1 cellular context compared by ENCODE assay signal in genomic region chr9:113516840-113517577, GRCh38.
A peak's percentile ranks its signal among the peaks of the same experiment; 100 is the strongest.
TF ChIP-seq lines count a peak whose summit lies in the region.

No MANE protein-coding gene starts in this region.

TF ChIP-seq in GM12878, 131 proteins besides CTCF, POLR2A, EP300 and RAD21 (continued from another document and continues in another):
- TF ChIP-seq MTA3 (IDR thresholded peaks at IDR 0.05; ENCODE audit: borderline replicate concordance, low read length) (peak; percentile 73; the same call in 1 of the 2 replicates), YY1 (IDR thresholded peaks at IDR 0.05; ENCODE audit: low read depth, low read length) (peak; percentile 26; the same call in 1 of the 2 replicates), USF2 (IDR thresholded peaks at IDR 0.05; ENCODE audit: borderline replicate concordance, low read depth, low read length) (no peak), FOXK2 (IDR thresholded peaks at IDR 0.05) (no peak), ATF7 (IDR thresholded peaks at IDR 0.05; ENCODE audit: low read depth) (peak; percentile 85), RELA (IDR thresholded peaks at IDR 0.05; ENCODE audit: borderline replicate concordance, partially characterized antibody) (peak; percentile 21), MLLT1 (IDR thresholded peaks at IDR 0.05) (peak; percentile 85), ETV6 (conservative IDR thresholded peaks at IDR 0.05 in 1 of 2, IDR thresholded peaks at IDR 0.05 in 1 of 2; ENCODE audit: borderline replicate concordance in 1 of 2, low read depth in 1 of 2) (peak in 1 of 2 experiments; percentile 75; a peak in 2 of 4 replicates), NFIC (IDR thresholded peaks at IDR 0.05; ENCODE audit: low read depth, low read length) (peak; percentile 66), PKNOX1 (IDR thresholded peaks at IDR 0.05) (peak; percentile 84), REST (IDR thresholded peaks at IDR 0.05; ENCODE audit: low read depth, low read length) (peak; percentile 54), JUND (IDR thresholded peaks at IDR 0.05; ENCODE audit: low read depth, low read length) (no peak), BCL3 (IDR thresholded peaks at IDR 0.05; ENCODE audit: borderline replicate concordance, insufficient read depth, low read depth, low read length, poor library complexity, severe bottlenecking) (peak; percentile 81), CREM (IDR thresholded peaks at IDR 0.05; ENCODE audit: low read depth) (peak; percentile 67; the same call in 1 of the 2 replicates), NFYA (IDR thresholded peaks at IDR 0.05; ENCODE audit: borderline replicate concordance, low read depth, low read length) (no peak), FOXM1 (IDR thresholded peaks at IDR 0.05; ENCODE audit: low read depth, low read length) (peak; percentile 55; the same call in 1 of the 2 replicates), SUPT20H (IDR thresholded peaks at IDR 0.05; ENCODE audit: borderline replicate concordance, control insufficient read depth, low read depth, low read length) (no peak), RELB (IDR thresholded peaks at IDR 0.05; ENCODE audit: low read depth) (peak; percentile 85), TCF3 (IDR thresholded peaks at IDR 0.05; ENCODE audit: borderline replicate concordance, insufficient read depth, low read depth, low read length) (peak; percentile 67; the same call in 1 of the 2 replicates), SPI1 (IDR thresholded peaks at IDR 0.05; ENCODE audit: borderline replicate concordance, insufficient read depth, low read depth, low read length) (peak; percentile 33; the same call in 1 of the 2 replicates), DPF2 (IDR thresholded peaks at IDR 0.05) (peak; percentile 74), POLR2AphosphoS5 (IDR thresholded peaks at IDR 0.05; ENCODE audit: low read length) (peak; percentile 64; the same call in 1 of the 2 replicates), CREB1 (IDR thresholded peaks at IDR 0.05; ENCODE audit: low read depth) (peak; percentile 70), ATF2 (IDR thresholded peaks at IDR 0.05; ENCODE audit: low read length) (peak; percentile 73; the same call in 1 of the 2 replicates), BHLHE40 (IDR thresholded peaks at IDR 0.05; ENCODE audit: borderline replicate concordance in 1 of 2, low read depth in 2 of 2, low read length in 1 of 2) (peak; percentile 64 to 66; a peak in 3 of 4 replicates), CHD1 (IDR thresholded peaks at IDR 0.05; ENCODE audit: low read depth, low read length) (no peak), SKIL (IDR thresholded peaks at IDR 0.05; ENCODE audit: low read depth, poor library complexity, severe bottlenecking) (peak; percentile 92), PBX3 (IDR thresholded peaks at IDR 0.05; ENCODE audit: insufficient replicate concordance, low read depth, low read length) (peak; percentile 55), SMAD1 (IDR thresholded peaks at IDR 0.05; ENCODE audit: low read depth, partially characterized antibody) (peak; percentile 74), E2F4 (IDR thresholded peaks at IDR 0.05; ENCODE audit: low read depth, low read length) (no peak), CBFB (IDR thresholded peaks at IDR 0.05; ENCODE audit: low read depth) (peak; percentile 92), BACH1 (IDR thresholded peaks at IDR 0.05; ENCODE audit: borderline replicate concordance) (peak; percentile 32; the same call in 1 of the 2 replicates), MXI1 (IDR thresholded peaks at IDR 0.05; ENCODE audit: low read depth, low read length) (peak; percentile 47), NFXL1 (IDR thresholded peaks at IDR 0.05; ENCODE audit: borderline replicate concordance) (no peak), PAX5 (IDR thresholded peaks at IDR 0.05; ENCODE audit: borderline replicate concordance, low read depth, low read length) (peak; percentile 90; the same call in 1 of the 2 replicates), LARP7 (IDR thresholded peaks at IDR 0.05) (no peak), RAD51 (IDR thresholded peaks at IDR 0.05) (peak; percentile 12; the same call in 1 of the 2 replicates), POU2F2 (IDR thresholded peaks at IDR 0.05; ENCODE audit: borderline replicate concordance, low read depth, low read length) (peak; percentile 78; the same call in 1 of the 3 replicates), TBL1XR1 (IDR thresholded peaks at IDR 0.05; ENCODE audit: low read depth, low read length) (peak; percentile 66), BCL11A (IDR thresholded peaks at IDR 0.05; ENCODE audit: low read depth, low read length) (peak; percentile 47), NR2F1 (conservative IDR thresholded peaks at IDR 0.05) (peak; percentile 89), IKZF2 (IDR thresholded peaks at IDR 0.05) (peak; percentile 85 to 90), TAF1 (IDR thresholded peaks at IDR 0.05; ENCODE audit: borderline replicate concordance, low read depth, low read length) (0 out of 2 replicates have a peak, but pooled peaks have one; percentile 54), ZBED1 (IDR thresholded peaks at IDR 0.05; ENCODE audit: borderline replicate concordance) (peak; percentile 85; the same call in 1 of the 2 replicates), ASH2L (IDR thresholded peaks at IDR 0.05; ENCODE audit: borderline replicate concordance, low read depth) (no peak), TCF7 (IDR thresholded peaks at IDR 0.05; ENCODE audit: borderline replicate concordance) (0 out of 2 replicates have a peak, but pooled peaks have one; percentile 21), SMARCA5 (IDR thresholded peaks at IDR 0.05) (0 out of 2 replicates have a peak, but pooled peaks have one; percentile 7), CHD2 (IDR thresholded peaks at IDR 0.05; ENCODE audit: borderline replicate concordance, low read depth, low read length) (peak; percentile 69; the same call in 1 of the 2 replicates), HDAC6 (IDR thresholded peaks at IDR 0.05; ENCODE audit: unreplicated experiment) (peak; percentile 18)
